8 cellular contexts compared by ENCODE assay signal in genomic region chr10:119667562-119668328, GRCh38. TPM values are rescaled to one million over a fixed set of nuclear protein-coding genes. Genes with fewer than 3 reads are reported as not detected.
A peak's percentile ranks its signal among the peaks of the same experiment; 100 is the strongest.
DNase-seq lines count a peak whose midpoint lies in the region; ATAC-seq and TF ChIP-seq lines count a peak whose summit lies in the region.

No MANE protein-coding gene starts in this region.

- H3K9me3 ChIP-seq in mucosa of descending colon, result no peaks in the 10 kb centered on the region

- no peaks in the 10 kb centered on the region for H3K9me3 Mint-ChIP-seq in immature natural killer cell
- H3K9me3 Mint-ChIP-seq in activated naive CD4-positive, alpha-beta T cell treated with anti-CD3 and anti-CD28 coated beads, Interleukin-2, amount 50 U/mL, for 72 hours, result no peaks in the 10 kb centered on the region

- H3K27ac Mint-ChIP-seq in immature natural killer cell, result no peak overlapping the region
- peak overlapping the region in 1 of 2 donors; percentile 65 for H3K27ac Mint-ChIP-seq in activated naive CD4-positive, alpha-beta T cell treated with anti-CD3 and anti-CD28 coated beads, Interleukin-2, amount 50 U/mL, for 72 hours

- TF ChIP-seq CTCF in choroid plexus epithelial cell (conservative IDR thresholded peaks at IDR 0.05; ENCODE audit: low read depth, low read length) (peak; percentile 8), mucosa of descending colon (IDR thresholded peaks at IDR 0.05) (no peak)

- H3K36me3 ChIP-seq in mucosa of descending colon (ENCODE audit: low read depth), result no peaks in the 10 kb centered on the region

- ATAC-seq in mucosa of descending colon, result peak; percentile 44
- ATAC-seq in HG02938 (IDR thresholded peaks at IDR 0.05; ENCODE audit: unreplicated experiment), result no peak
- ATAC-seq in activated naive CD4-positive, alpha-beta T cell treated with anti-CD3 and anti-CD28 coated beads, Interleukin-2, amount 50 U/mL, for 72 hours, result no peak

- intact Hi-C loops in mucosa of descending colon (cut with DNase I, micrococcal nuclease), result no loop called here

- peaks cover 0 to 5% (median 2%) of the 10 kb centered on the region in 3 donors for H3K36me3 Mint-ChIP-seq in immature natural killer cell
- H3K36me3 Mint-ChIP-seq in activated naive CD4-positive, alpha-beta T cell treated with anti-CD3 and anti-CD28 coated beads, Interleukin-2, amount 50 U/mL, for 72 hours, result peaks cover 9 to 11% of the 10 kb centered on the region in 2 donors

- peak; percentile 85 for DNase-seq in COLO829 (ENCODE audit: low spot score)
- peak; percentile 73 for DNase-seq in NCI-H1092 treated with DMSO at 0.1 percent for 48 hours (lab: John Stamatoyannopoulos, UW)
- DNase-seq in choroid plexus epithelial cell (ENCODE audit: low read depth), result peak; percentile 95
- no peak for DNase-seq in mucosa of descending colon
- no peak for DNase-seq in stimulated activated CD4-positive, alpha-beta T cell treated with anti-CD3 and anti-CD28 coated beads, Interleukin-4, amount 100 ng/mL, for 4 hours
- no peak for DNase-seq in immature natural killer cell
- DNase-seq in activated naive CD4-positive, alpha-beta T cell treated with anti-CD3 and anti-CD28 coated beads, Interleukin-2, amount 50 U/mL, for 72 hours (ENCODE audit: low spot score in 2 of 2), result no peak

- peaks cover 3% of the 10 kb centered on the region for H3K4me1 ChIP-seq in mucosa of descending colon (ENCODE audit: low read depth)

- H3K4me3 Mint-ChIP-seq in immature natural killer cell, result no peak overlapping the region

- peaks cover 0 to 2% (median 0%) of the 10 kb centered on the region in 3 donors for H3K27me3 Mint-ChIP-seq in immature natural killer cell (ENCODE audit: low read depth in 3 of 3)

- H3K4me3 ChIP-seq in choroid plexus epithelial cell (ENCODE audit: low read depth, low read length) (no peak overlapping the region), mucosa of descending colon (no peak overlapping the region)

- H3K4me1 Mint-ChIP-seq in immature natural killer cell, result peaks cover 0 to 2% of the 10 kb centered on the region in 2 donors

RNA-seq across cellular contexts. Expression of gene BAG3, which starts 16.6 kb away (rescaled TPM):
- 10 to 100 TPM; 15.4 to 55.9 (median 26.3) TPM for total RNA-seq in mucosa of descending colon
- 1 to 10 TPM in 2 of 3 donors, under 1 TPM in 1; 0.57 to 3.1 (median 2.2) TPM for polyA plus RNA-seq in immature natural killer cell
- total RNA-seq in activated naive CD4-positive, alpha-beta T cell treated with anti-CD3 and anti-CD28 coated beads, Interleukin-2, amount 50 U/mL, for 72 hours, result 10 to 100 TPM; 25.5 to 31.9 TPM

RNA-seq across cellular contexts. Expression of gene INPP5F, which starts 58.1 kb away (rescaled TPM):
- total RNA-seq in mucosa of descending colon, result 10 to 100 TPM; 12.5 to 19.9 (median 13.2) TPM
- 1 to 10 TPM; 6.7 to 8.0 (median 6.8) TPM for polyA plus RNA-seq in immature natural killer cell
- 10 to 100 TPM; 23.0 to 27.3 TPM for total RNA-seq in activated naive CD4-positive, alpha-beta T cell treated with anti-CD3 and anti-CD28 coated beads, Interleukin-2, amount 50 U/mL, for 72 hours

Comparison
In these comparisons a context has a peak if more than half of its experiments do, and no peak if none do; other contexts are left out.
1. DNase-seq: peak in COLO829 (single experiment), NCI-H1092 treated with DMSO at 0.1 percent for 48 hours (single experiment) and choroid plexus epithelial cell (single experiment); none in mucosa of descending colon (0 of 3), stimulated activated CD4-positive, alpha-beta T cell treated with anti-CD3 and anti-CD28 coated beads, Interleukin-4, amount 100 ng/mL, for 4 hours (0 of 2), immature natural killer cell (0 of 3) and activated naive CD4-positive, alpha-beta T cell treated with anti-CD3 and anti-CD28 coated beads, Interleukin-2, amount 50 U/mL, for 72 hours (0 of 2).